ENCODE assay signal across 18 cellular contexts in the genomic region with DNA sequence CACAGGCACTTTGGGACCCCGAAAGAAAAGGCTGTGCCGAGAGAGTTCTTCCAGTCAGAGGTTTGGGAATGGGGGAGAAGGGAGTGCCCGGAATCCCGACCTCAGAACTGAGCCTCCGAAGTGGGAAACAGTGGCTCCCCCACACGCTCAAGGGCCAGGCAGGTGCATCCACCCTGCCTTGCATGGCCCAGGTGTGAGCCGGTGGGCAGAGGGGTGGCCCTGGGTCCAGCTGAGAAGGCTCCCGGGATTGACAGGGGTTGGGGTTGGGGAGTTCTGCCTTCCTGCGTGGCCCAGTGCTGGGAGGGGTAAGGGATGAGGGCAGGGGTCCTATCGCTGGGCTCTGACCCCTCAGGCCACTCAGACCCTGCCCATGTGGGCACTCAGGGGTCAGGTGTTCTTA.
DNase-seq lines count a peak whose midpoint lies in the region; ATAC-seq, FAIRE-seq and TF ChIP-seq lines count a peak whose summit lies in the region.
"Had no signal": no experiment of that assay in that cellular context is flagged by ENCODE, and none has a peak within 500 bp of the region (broad histone marks: within the 10 kb centered on the region; RNA-seq: fewer than 3 reads in every experiment).

No MANE protein-coding gene starts in this region.

- H3K4me3 Mint-ChIP-seq in activated T-helper 2 cell treated with anti-CD3 and anti-CD28 coated beads, Interferon-gamma antibody, Interleukin-2, Interleukin-4, amounts not matched to agents 10 μg/mL and 5 μg/mL and 100 μg/mL, durations not matched to agents 14 hours and 24 hours and 36 hours (ENCODE audit: low read depth), result peak overlapping the region; percentile 60

- intact Hi-C loops in activated T-helper 2 cell treated with anti-CD3 and anti-CD28 coated beads, Interferon-gamma antibody, Interleukin-2, Interleukin-4, amounts not matched to agents 10 μg/mL and 5 μg/mL and 100 μg/mL, durations not matched to agents 14 hours and 24 hours and 36 hours (cut with micrococcal nuclease), result no loop called here

- H3K9me3 Mint-ChIP-seq in activated T-helper 2 cell treated with anti-CD3 and anti-CD28 coated beads, Interferon-gamma antibody, Interleukin-2, Interleukin-4, amounts not matched to agents 10 μg/mL and 5 μg/mL and 100 μg/mL, durations not matched to agents 14 hours and 24 hours and 36 hours, result peaks cover 4% of the 10 kb centered on the region

- no peak overlapping the region for H3K27ac Mint-ChIP-seq in activated T-helper 2 cell treated with anti-CD3 and anti-CD28 coated beads, Interferon-gamma antibody, Interleukin-2, Interleukin-4, amounts not matched to agents 10 μg/mL and 5 μg/mL and 100 μg/mL, durations not matched to agents 14 hours and 24 hours and 36 hours

- in situ Hi-C loops in GM13976 (cut with MboI; ENCODE audit: low sequenced_read_pairs, unreplicated experiment), result no loop called here

- DNase-seq in GM13976 (ENCODE audit: low spot score), result peak; percentile 7
- no peak for DNase-seq in GM19239 (ENCODE audit: insufficient read length, low spot score)
- DNase-seq in activated T-helper 2 cell treated with anti-CD3 and anti-CD28 coated beads, Interferon-gamma antibody, Interleukin-2, Interleukin-4, amounts not matched to agents 10 μg/mL and 5 μg/mL and 100 μg/mL, durations not matched to agents 14 hours and 24 hours and 36 hours (ENCODE audit: low spot score), result no peak
- DNase-seq in iPS-NIHi7 (ENCODE audit: extremely low spot score), result no peak
- no peak for DNase-seq in Ammon's horn (ENCODE audit: low spot score)
- no peak for DNase-seq in DMS53 treated with DMSO at 0.1 percent for 48 hours (lab: John Stamatoyannopoulos, UW; ENCODE audit: unreplicated experiment)
- DNase-seq: activated effector memory CD4-positive, alpha-beta T cell treated with anti-CD3 and anti-CD28 coated beads, Interleukin-2, amount 50 U/mL, for 16 hours; DMS79 treated with DMSO at 0.1 percent for 48 hours; HCEC 1CT; NCI-H1105; NCI-H226; SJCRH30; spleen; substantia nigra had no signal

- peak; percentile 31 for ATAC-seq in HG02798 (IDR thresholded peaks at IDR 0.05; ENCODE audit: poor library complexity, unreplicated experiment)
- ATAC-seq in activated CD4-positive, CD25-positive, alpha-beta regulatory T cell treated with anti-CD3 and anti-CD28 coated beads, Interleukin-2, amount 50 U/mL, for 24 hours, result no peak

- no peak for TF ChIP-seq CTCF in GM13976 (IDR thresholded peaks at IDR 0.05; ENCODE audit: borderline replicate concordance, control extremely low read depth, extremely low read depth, insufficient read depth, missing control alignments)

- peak; percentile 28 for FAIRE-seq in GM19239 (lab: Jason Lieb, UNC)
- FAIRE-seq: K562, TTC549 had no signal

- no peaks in the 10 kb centered on the region for H3K36me3 Mint-ChIP-seq in activated T-helper 2 cell treated with anti-CD3 and anti-CD28 coated beads, Interferon-gamma antibody, Interleukin-2, Interleukin-4, amounts not matched to agents 10 μg/mL and 5 μg/mL and 100 μg/mL, durations not matched to agents 14 hours and 24 hours and 36 hours (ENCODE audit: low read depth)

- no peaks in the 10 kb centered on the region for H3K4me1 Mint-ChIP-seq in activated T-helper 2 cell treated with anti-CD3 and anti-CD28 coated beads, Interferon-gamma antibody, Interleukin-2, Interleukin-4, amounts not matched to agents 10 μg/mL and 5 μg/mL and 100 μg/mL, durations not matched to agents 14 hours and 24 hours and 36 hours (ENCODE audit: low read depth)

- H3K27me3 Mint-ChIP-seq in activated T-helper 2 cell treated with anti-CD3 and anti-CD28 coated beads, Interferon-gamma antibody, Interleukin-2, Interleukin-4, amounts not matched to agents 10 μg/mL and 5 μg/mL and 100 μg/mL, durations not matched to agents 14 hours and 24 hours and 36 hours (ENCODE audit: low read depth), result peaks cover 5% of the 10 kb centered on the region
